Comparison of ENCODE assay signal across 34 cellular contexts in the genomic region with DNA sequence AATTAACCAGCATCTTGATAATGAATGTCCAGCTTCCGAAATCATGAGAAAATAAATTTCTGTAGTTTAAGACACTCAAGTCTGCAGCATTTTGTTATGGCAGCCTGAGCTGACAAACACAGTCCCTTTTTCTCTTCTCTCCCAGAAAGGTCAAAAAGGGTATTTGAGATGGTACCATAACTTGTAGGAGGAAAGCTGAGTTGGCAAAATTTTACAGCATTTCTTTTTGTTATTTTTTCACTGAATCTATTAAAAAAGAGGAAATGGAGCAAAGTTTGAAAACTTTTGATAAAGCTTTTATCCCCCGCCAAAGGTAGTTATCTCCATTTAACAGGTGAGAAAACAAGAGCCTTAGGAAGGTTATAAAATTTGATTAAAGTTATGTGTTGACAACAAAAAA.
"Had no signal": no experiment of that assay in that cellular context is flagged by ENCODE, and none has a peak within 500 bp of the region (broad histone marks: within the 10 kb centered on the region; RNA-seq: fewer than 3 reads in every experiment).

No MANE protein-coding gene starts in this region.

- H3K4me3 Mint-ChIP-seq: activated CD4-positive, alpha-beta memory T cell treated with anti-CD3 and anti-CD28 coated beads for 36 hours; activated naive CD4-positive, alpha-beta T cell treated with anti-CD3 and anti-CD28 coated beads for 36 hours; activated T-cell treated with anti-CD3 and anti-CD28 coated beads, Interleukin-2, amount 50 U/mL, for 4 hours; activated T-helper 1 cell treated with anti-CD3 and anti-CD28 coated beads, Interleukin-12 subunit alpha, Interleukin-12 subunit beta, Interleukin-2, Interleukin-4 antibody, amounts not matched to agents 30 ng/mL and 10 ng/mL and 1 ng/mL, durations not matched to agents 14 hours and 24 hours and 36 hours; brain had no signal

- H3K4me1 ChIP-seq: adrenal gland had no signal

- H3K4me1 Mint-ChIP-seq: brain had no signal

- ATAC-seq: activated CD4-positive, CD25-positive, alpha-beta regulatory T cell treated with anti-CD3 and anti-CD28 coated beads, Interleukin-2, amount 50 U/mL, for 24 hours; activated naive CD4-positive, alpha-beta T cell treated with anti-CD3 and anti-CD28 coated beads, Interleukin-2, amount 50 U/mL, for 72 hours; activated T-cell treated with anti-CD3 and anti-CD28 coated beads, Interleukin-2, amount 50 U/mL, for 4 hours; Right ventricle myocardium inferior had no signal

- H3K27ac ChIP-seq: adrenal gland, PC-9, RWPE1 had no signal

- H3K27me3 Mint-ChIP-seq: activated CD4-positive, alpha-beta memory T cell treated with anti-CD3 and anti-CD28 coated beads for 36 hours; brain had no signal

- H2AFZ ChIP-seq: PC-9 had no signal

- H3K27me3 ChIP-seq: adrenal gland, MG63 had no signal

- H3K36me3 ChIP-seq: adrenal gland, MG63 had no signal

- H3K9me3 Mint-ChIP-seq: activated naive CD4-positive, alpha-beta T cell treated with anti-CD3 and anti-CD28 coated beads for 36 hours; activated naive CD4-positive, alpha-beta T cell treated with anti-CD3 and anti-CD28 coated beads, Interleukin-2, amount 50 U/mL, for 72 hours; activated T-cell treated with anti-CD3 and anti-CD28 coated beads, Interleukin-2, amount 50 U/mL, for 4 hours; activated T-helper 1 cell treated with anti-CD3 and anti-CD28 coated beads, Interleukin-12 subunit alpha, Interleukin-12 subunit beta, Interleukin-2, Interleukin-4 antibody, amounts not matched to agents 30 ng/mL and 10 ng/mL and 1 ng/mL, durations not matched to agents 14 hours and 24 hours and 36 hours; brain had no signal

- H3K4me2 ChIP-seq: PC-9 had no signal

- DNase-seq: activated CD4-positive, alpha-beta memory T cell treated with anti-CD3 and anti-CD28 coated beads for 36 hours; activated CD4-positive, alpha-beta T cell treated with anti-CD3 and anti-CD28 coated beads for 4 hours; activated CD4-positive, alpha-beta T cell treated with anti-CD3 and anti-CD28 coated beads, Interleukin-2, amount 50 U/mL, for 1 hour; activated CD8-positive, alpha-beta memory T cell treated with anti-CD3 and anti-CD28 coated beads, Interleukin-2, amount 50 U/mL, for 4 hours; activated gamma-delta T cell treated with Interleukin-2 at 50 U/mL for 16 hours; activated naive CD4-positive, alpha-beta T cell treated with anti-CD3 and anti-CD28 coated beads for 36 hours; activated T-cell treated with anti-CD3 and anti-CD28 coated beads for 4 hours; activated T-cell treated with anti-CD3 and anti-CD28 coated beads, Interleukin-2, amount 50 U/mL, for 4 hours; adrenal gland; caudate nucleus; cerebellar nuclear complex; Karpas-422; MG63; NCI-H1048; NCI-H1105 treated with DMSO at 0.1 percent for 48 hours; NCI-H1436; NCI-H1694; NCI-H2029; NCI-H345; NCI-H524 treated with DMSO at 0.1 percent for 48 hours; PC-9; SIG-M5; SW 1271; T-helper 1 cell; T-helper 2 cell; T-helper 9 cell had no signal

- FAIRE-seq: bronchial epithelial cell, RCC 7860 had no signal

- H3K36me3 Mint-ChIP-seq: activated CD4-positive, alpha-beta memory T cell treated with anti-CD3 and anti-CD28 coated beads for 36 hours; activated naive CD4-positive, alpha-beta T cell treated with anti-CD3 and anti-CD28 coated beads, Interleukin-2, amount 50 U/mL, for 72 hours; brain had no signal

- H3K27ac Mint-ChIP-seq: activated CD4-positive, alpha-beta memory T cell treated with anti-CD3 and anti-CD28 coated beads for 36 hours; activated naive CD4-positive, alpha-beta T cell treated with anti-CD3 and anti-CD28 coated beads for 36 hours; activated naive CD4-positive, alpha-beta T cell treated with anti-CD3 and anti-CD28 coated beads, Interleukin-2, amount 50 U/mL, for 72 hours; activated T-helper 1 cell treated with anti-CD3 and anti-CD28 coated beads, Interleukin-12 subunit alpha, Interleukin-12 subunit beta, Interleukin-2, Interleukin-4 antibody, amounts not matched to agents 30 ng/mL and 10 ng/mL and 1 ng/mL, durations not matched to agents 14 hours and 24 hours and 36 hours; brain had no signal

- H3K4me3 ChIP-seq: adrenal gland, MG63, PC-9 had no signal

- H3K9me3 ChIP-seq: adrenal gland, MG63 had no signal
